In the genomic region with DNA sequence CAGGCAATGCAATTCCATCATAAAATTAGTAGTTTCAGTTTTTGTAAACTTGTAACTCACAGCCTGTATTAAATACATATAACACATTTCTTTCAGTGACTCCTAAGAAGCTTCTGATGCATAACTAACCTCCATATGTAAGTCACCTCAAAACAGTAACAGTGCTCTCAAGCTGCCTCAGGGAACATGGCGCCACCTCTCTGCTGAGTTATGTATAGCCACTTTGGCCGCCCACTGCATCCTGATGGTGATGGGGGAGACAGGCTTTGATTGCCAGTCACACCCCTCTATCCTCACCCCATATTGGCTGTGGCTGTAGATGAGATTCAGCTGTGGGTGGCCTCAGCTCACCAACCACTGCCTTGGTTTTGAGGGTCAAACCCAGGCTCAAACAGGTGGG, we compare ENCODE assay signal across 8 cellular contexts. TPM values are rescaled to one million over a fixed set of nuclear protein-coding genes. Genes with fewer than 3 reads are reported as not detected.
DNase-seq lines count a peak whose midpoint lies in the region; ATAC-seq and TF ChIP-seq lines count a peak whose summit lies in the region.

No MANE protein-coding gene starts in this region.

- H3K79me2 ChIP-seq in OCI-LY1 (ENCODE audit: insufficient read depth, low read length), result no peaks in the 10 kb centered on the region

- H4K20me1 ChIP-seq in OCI-LY1 (ENCODE audit: insufficient read depth, low read length), result no peaks in the 10 kb centered on the region

- H3K9me3 ChIP-seq in OCI-LY1 (ENCODE audit: low read length), result peaks cover 10% of the 10 kb centered on the region; the same call in 1 of the 2 replicates
- H3K9me3 ChIP-seq in body of pancreas, result no peaks in the 10 kb centered on the region
- no peaks in the 10 kb centered on the region for H3K9me3 ChIP-seq in tibial artery

- WGBS in body of pancreas, 2 donors, result 92 to 97% methylated on average over 2 of the region's 2 CpGs

- H3K4me1 ChIP-seq in OCI-LY1 (ENCODE audit: insufficient read depth, low read length, severe bottlenecking) (peaks cover 8% of the 10 kb centered on the region), body of pancreas (peaks cover 3% of the 10 kb centered on the region), tibial artery (peaks cover 0 to 23% (median 13%) of the 10 kb centered on the region in 4 donors)

- H3K36me3 ChIP-seq in OCI-LY1 (ENCODE audit: insufficient read depth, low read length) (peaks cover 11% of the 10 kb centered on the region; the same call in 1 of the 2 replicates), body of pancreas (replicated peaks in 1 of 2; ENCODE audit: insufficient read depth in 1 of 2, low read depth in 2 of 2) (no peaks in the 10 kb centered on the region), tibial artery (no peaks in the 10 kb centered on the region)

- H3K9ac ChIP-seq in OCI-LY1 (ENCODE audit: low read length), result no peak overlapping the region

- ATAC-seq in GM19395 (IDR thresholded peaks at IDR 0.05; ENCODE audit: unreplicated experiment) (peak; percentile 65), body of pancreas (no peak), GM18873 (IDR thresholded peaks at IDR 0.05; ENCODE audit: low FRiP score, unreplicated experiment) (no peak)

- H3F3A ChIP-seq in OCI-LY1 (ENCODE audit: insufficient read depth, low read length), result no peaks in the 10 kb centered on the region

- no peak overlapping the region for H3K4me2 ChIP-seq in OCI-LY1 (ENCODE audit: low read length)

- no peak for TF ChIP-seq POLR2A in body of pancreas (IDR thresholded peaks at IDR 0.05)

- H3K27me3 ChIP-seq in OCI-LY1 (ENCODE audit: insufficient read depth, low read length), result no peaks in the 10 kb centered on the region
- H3K27me3 ChIP-seq in body of pancreas, result no peaks in the 10 kb centered on the region
- H3K27me3 ChIP-seq in tibial artery, result no peaks in the 10 kb centered on the region

- peak; percentile 54 for TF ChIP-seq CTCF in AG10803 (conservative IDR thresholded peaks at IDR 0.05; ENCODE audit: low read length)
- TF ChIP-seq CTCF in OCI-LY1 (IDR thresholded peaks at IDR 0.05; ENCODE audit: low read length), result peak; percentile 61; the same call in 1 of the 2 replicates
- peak in 4 of 7 experiments; percentile 3 to 12 (median 10) for TF ChIP-seq CTCF in body of pancreas (IDR thresholded peaks at IDR 0.05)
- TF ChIP-seq CTCF in tibial artery (IDR thresholded peaks at IDR 0.05), result no peak

- intact Hi-C loops in body of pancreas (cut with DNase I), result no loop called here
- intact Hi-C loops in tibial artery (cut with DNase I; ENCODE audit: low total_unique reads), result no loop called here
- intact Hi-C loops in posterior vena cava (cut with DNase I), result no loop called here

- DNase-seq in AG10803 (ENCODE audit: low read depth) (peak; percentile 23), body of pancreas (no peak), myocyte (ENCODE audit: low read depth) (peak; percentile 43), tibial artery (no peak), posterior vena cava (ENCODE audit: low spot score) (no peak)

- no peaks in the 10 kb centered on the region for H3K9me2 ChIP-seq in OCI-LY1 (ENCODE audit: low read depth, low read length)

- H3K4me3 ChIP-seq in AG10803 (ENCODE audit: low read length) (no peak overlapping the region), OCI-LY1 (ENCODE audit: low read depth, low read length, poor library complexity, severe bottlenecking) (no peak overlapping the region), body of pancreas (no peak overlapping the region), tibial artery (no peak overlapping the region)

- no peak overlapping the region for H2AFZ ChIP-seq in OCI-LY1 (ENCODE audit: low read length)

- H3K27ac ChIP-seq in OCI-LY1 (ENCODE audit: low read depth, low read length, poor library complexity, severe bottlenecking) (no peak overlapping the region), body of pancreas (no peak overlapping the region), tibial artery (no peak overlapping the region)

RNA-seq across cellular contexts. Expression of gene LRBA, which starts 54.3 kb away (rescaled TPM):
- total RNA-seq in body of pancreas (10 to 100 TPM; 50.1 to 59.9 TPM), myocyte (52.8 and 57.8 TPM in 2 replicates), posterior vena cava (10 to 100 TPM; 21.0 to 23.0 TPM)
- 14.1 TPM for polyA plus RNA-seq in myocyte (2012)

Comparison
In these comparisons a context has a peak if more than half of its experiments do, and no peak if none do; other contexts are left out.
1. DNase-seq: peak in AG10803 (single experiment) and myocyte (single experiment); none in body of pancreas (0 of 4), tibial artery (0 of 2) and posterior vena cava (single experiment).
2. CTCF ChIP-seq: peak in AG10803 (single experiment), OCI-LY1 (single experiment) and body of pancreas (4 of 7); none in tibial artery (0 of 2).